In genomic region chr2:70094171-70094977, GRCh38 we compare ENCODE assay signal across 9 cellular contexts. TPM values are rescaled to one million over a fixed set of nuclear protein-coding genes. Genes with fewer than 3 reads are reported as not detected.
DNase-seq lines count a peak whose midpoint lies in the region; ATAC-seq, FAIRE-seq and TF ChIP-seq lines count a peak whose summit lies in the region.
"Had no signal": no experiment of that assay in that cellular context is flagged by ENCODE, and none has a peak within 500 bp of the region (broad histone marks: within the 10 kb centered on the region; RNA-seq: fewer than 3 reads in every experiment).

No MANE protein-coding gene starts in this region.

- peaks cover 66% of the 10 kb centered on the region for H3K4me1 Mint-ChIP-seq in stimulated activated naive CD8-positive, alpha-beta T cell treated with anti-CD3 and anti-CD28 coated beads, Interleukin-15, Interleukin-2, amounts not matched to agents 100 ng/mL and 50 ng/mL, for 24 hours (ENCODE audit: low read depth)

- H3K4me1 ChIP-seq in HEK293 (ENCODE audit: control insufficient read depth, insufficient read depth, low read length) (0 out of 2 replicates have a peak, but pooled peaks cover 2% of the 10 kb centered on the region), keratinocyte (ENCODE audit: control insufficient read depth, extremely low read depth, insufficient read depth, low read length) (peaks cover 16% of the 10 kb centered on the region)

- no peak for ATAC-seq in GM18517 (IDR thresholded peaks at IDR 0.05; ENCODE audit: unreplicated experiment)

- peak; percentile 57 for DNase-seq in activated CD8-positive, alpha-beta memory T cell treated with anti-CD3 and anti-CD28 coated beads, Interleukin-2, amount 50 U/mL, for 48 hours
- DNase-seq in keratinocyte (ENCODE audit: low read depth, low spot score): no peak
- DNase-seq in SW480 (ENCODE audit: low spot score): no peak
- DNase-seq in glomerular visceral epithelial cell (ENCODE audit: extremely low spot score): no peak
- DNase-seq in kidney tubule cell (ENCODE audit: low spot score): no peak
- DNase-seq: NCI-H1694 treated with DMSO at 0.1 percent for 48 hours had no signal

- peak overlapping the region; percentile 56 for H3K4me2 ChIP-seq in keratinocyte (ENCODE audit: control insufficient read depth, extremely low read depth, insufficient read depth, low read depth, low read length)

- no peaks in the 10 kb centered on the region for H3K9me3 Mint-ChIP-seq in stimulated activated naive CD8-positive, alpha-beta T cell treated with anti-CD3 and anti-CD28 coated beads, Interleukin-15, Interleukin-2, amounts not matched to agents 100 ng/mL and 50 ng/mL, for 24 hours

- FAIRE-seq in keratinocyte (lab: Jason Lieb, UNC): no peak

- no peak overlapping the region for H3K4me3 ChIP-seq in HEK293 (ENCODE audit: low read depth, low read length)
- H3K4me3 ChIP-seq in keratinocyte (ENCODE audit: control insufficient read depth in 2 of 3, extremely low read depth in 1 of 3, insufficient read depth in 2 of 3, low read depth in 1 of 3, low read length in 3 of 3): no peak overlapping the region

- CTCF ChIA-PET in HEK293 (lab: Yijun Ruan, JAX): interaction anchor here (0.6 to 1.1 kb wide), 3 partner anchors 9 to 17 kb away, joined by 3 to 4 read pairs (median 4); no protein-coding TSS in a partner anchor

- peaks cover 13% of the 10 kb centered on the region for H3K36me3 Mint-ChIP-seq in stimulated activated naive CD8-positive, alpha-beta T cell treated with anti-CD3 and anti-CD28 coated beads, Interleukin-15, Interleukin-2, amounts not matched to agents 100 ng/mL and 50 ng/mL, for 24 hours (ENCODE audit: low read depth)

- H2AFZ ChIP-seq in keratinocyte (ENCODE audit: control insufficient read depth, low read length): peak overlapping the region; percentile 89

- H3K27me3 ChIP-seq in keratinocyte (ENCODE audit: control insufficient read depth, extremely low read depth, insufficient read depth, low read length): no peaks in the 10 kb centered on the region

- dilution Hi-C loops in keratinocyte (cut with MboI; ENCODE audit: extremely low pct_ligation_motif_present, low sequenced_read_pairs): no loop called here

- POLR2A ChIA-PET in HEK293 (lab: Yijun Ruan, JAX): no interaction called here

- peaks cover 7% of the 10 kb centered on the region for H3K79me2 ChIP-seq in keratinocyte (ENCODE audit: control insufficient read depth, insufficient read depth, low read length)

- TF ChIP-seq CTCF in HEK293 (tag by site-specific recombination; IDR thresholded peaks at IDR 0.05) (no peak), keratinocyte (optimal IDR thresholded peaks at IDR 0.05 in 1 of 3, IDR thresholded peaks at IDR 0.05 in 1 of 3, conservative IDR thresholded peaks at IDR 0.05 in 1 of 3; ENCODE audit: extremely low read depth in 1 of 3, insufficient read depth in 2 of 3, low read length in 3 of 3) (no peak)

- no peaks in the 10 kb centered on the region for H3K27me3 Mint-ChIP-seq in stimulated activated naive CD8-positive, alpha-beta T cell treated with anti-CD3 and anti-CD28 coated beads, Interleukin-15, Interleukin-2, amounts not matched to agents 100 ng/mL and 50 ng/mL, for 24 hours

- H3K36me3 ChIP-seq in HEK293 (ENCODE audit: control insufficient read depth in 2 of 2, insufficient read depth in 1 of 2, low read length in 2 of 2) (peaks cover 0 to 6% of the 10 kb centered on the region in 2 experiments; a peak in 1 of 3 replicates), keratinocyte (ENCODE audit: control insufficient read depth in 2 of 2, extremely low read depth in 1 of 2, insufficient read depth in 2 of 2, low read length in 2 of 2) (no peaks in the 10 kb centered on the region)

- H3K9me3 ChIP-seq in HEK293 (ENCODE audit: control insufficient read depth, insufficient read depth, low read depth, low read length) (no peaks in the 10 kb centered on the region), keratinocyte (ENCODE audit: control insufficient read depth, low read depth, low read length) (no peaks in the 10 kb centered on the region)

- peak overlapping the region; percentile 61 for H3K4me3 Mint-ChIP-seq in stimulated activated naive CD8-positive, alpha-beta T cell treated with anti-CD3 and anti-CD28 coated beads, Interleukin-15, Interleukin-2, amounts not matched to agents 100 ng/mL and 50 ng/mL, for 24 hours

- no peaks in the 10 kb centered on the region for H4K20me1 ChIP-seq in keratinocyte (ENCODE audit: control insufficient read depth, extremely low read depth, insufficient read depth, low read length)

- H3K9ac ChIP-seq in keratinocyte (ENCODE audit: control insufficient read depth, extremely low read depth, insufficient read depth, low read length): peak overlapping the region; percentile 47

- no peak overlapping the region for H3K27ac ChIP-seq in HEK293 (ENCODE audit: extremely low read depth, low read depth, low read length)
- H3K27ac ChIP-seq in keratinocyte (ENCODE audit: control insufficient read depth, insufficient read depth, low read length): peak overlapping the region; percentile 56

- peak overlapping the region; percentile 82 for H3K27ac Mint-ChIP-seq in stimulated activated naive CD8-positive, alpha-beta T cell treated with anti-CD3 and anti-CD28 coated beads, Interleukin-15, Interleukin-2, amounts not matched to agents 100 ng/mL and 50 ng/mL, for 24 hours

- no peaks in the 10 kb centered on the region for H3K9me1 ChIP-seq in keratinocyte (ENCODE audit: control insufficient read depth, extremely low read depth, insufficient read depth, low read length)

TF ChIP-seq in HEK293, 187 proteins besides CTCF, POLR2A, EP300 and RAD21:
- no peak for TF ChIP-seq ZNF140 (tag by site-specific recombination; IDR thresholded peaks at IDR 0.05)
- no peak for TF ChIP-seq ZFP37 (tag by site-specific recombination; IDR thresholded peaks at IDR 0.05)
- peak; percentile 89 for TF ChIP-seq SCRT2 (tag by site-specific recombination; IDR thresholded peaks at IDR 0.05)

RNA-seq across cellular contexts. Expression of gene PCBP1, which starts 7.1 kb away (rescaled TPM):
- polyA plus RNA-seq in keratinocyte: 65.9 to 151 TPM (median 86.8 TPM) in 3 replicates
- polyA plus RNA-seq in keratinocyte (2011; ENCODE audit: low read depth): 68.6 TPM
- 118 and 127 TPM in 2 replicates for polyA plus RNA-seq in keratinocyte (2011; cell fraction: cytosol; rRNA removed)
- 99.3 and 116 TPM in 2 replicates for polyA plus RNA-seq in keratinocyte (2011; cell fraction: nucleus; rRNA removed)
- polyA plus RNA-seq in keratinocyte (2012; ENCODE audit: low replicate concordance): 234 and 283 TPM in 2 replicates
- polyA minus RNA-seq in keratinocyte: 57.8 to 120 TPM (median 62.8 TPM) in 3 replicates
- polyA minus RNA-seq in keratinocyte (2011; cell fraction: cytosol; rRNA and poly(A)+ RNA removed): 93.2 TPM
- 30.5 and 40.4 TPM in 2 replicates for polyA minus RNA-seq in keratinocyte (2011; cell fraction: nucleus; rRNA and poly(A)+ RNA removed)
